In genomic region chr2:105104208-105104731, GRCh38 we compare ENCODE assay signal across 16 cellular contexts.
A peak's percentile ranks its signal among the peaks of the same experiment; 100 is the strongest.
DNase-seq lines count a peak whose midpoint lies in the region; TF ChIP-seq lines count a peak whose summit lies in the region.
"Had no signal": no experiment of that assay in that cellular context is flagged by ENCODE, and none has a peak within 500 bp of the region (broad histone marks: within the 10 kb centered on the region; RNA-seq: fewer than 3 reads in every experiment).

No MANE protein-coding gene starts in this region.

- H3K4me3 ChIP-seq in BJ (ENCODE audit: low read depth, low read length): no peak overlapping the region
- H3K4me3 ChIP-seq in HFF-Myc (replicated peaks; ENCODE audit: low read depth, low read length): no peak overlapping the region
- H3K4me3 ChIP-seq: cardiac muscle cell, MG63 had no signal

- DNase-seq in BJ (ENCODE audit: low read depth): peak; percentile 26
- peak; percentile 51 for DNase-seq in HFF-Myc (ENCODE audit: extremely low read depth, low read depth)
- peak; percentile 37 for DNase-seq in T1000 (lab: John Stamatoyannopoulos, UW)
- peak; percentile 95 for DNase-seq in kidney tubule cell (ENCODE audit: low spot score)
- no peak for DNase-seq in Calu3
- DNase-seq in GM20000 (ENCODE audit: low spot score): no peak
- no peak for DNase-seq in activated T-helper 2 cell treated with anti-CD3 and anti-CD28 coated beads, Interferon-gamma antibody, Interleukin-2, Interleukin-4, amounts not matched to agents 10 μg/mL and 5 μg/mL and 100 μg/mL, durations not matched to agents 14 hours and 24 hours and 36 hours (ENCODE audit: low spot score)
- DNase-seq in HuH-7.5 (ENCODE audit: low spot score): no peak
- DNase-seq: activated CD4-positive, alpha-beta T cell treated with anti-CD3 and anti-CD28 coated beads for 36 hours; CD4-positive, alpha-beta memory T cell; hypothalamus; mesenchymal stem cell; MG63; retina; stimulated activated CD4-positive, alpha-beta T cell treated with anti-CD3 and anti-CD28 coated beads, Interleukin-4, amount 100 ng/mL, for 4 hours had no signal

- no peaks in the 10 kb centered on the region for H3K27me3 Mint-ChIP-seq in Calu3 (ENCODE audit: unreplicated experiment)
- H3K27me3 Mint-ChIP-seq in activated T-helper 2 cell treated with anti-CD3 and anti-CD28 coated beads, Interferon-gamma antibody, Interleukin-2, Interleukin-4, amounts not matched to agents 10 μg/mL and 5 μg/mL and 100 μg/mL, durations not matched to agents 14 hours and 24 hours and 36 hours (ENCODE audit: low read depth): no peaks in the 10 kb centered on the region
- H3K27me3 Mint-ChIP-seq: activated CD4-positive, alpha-beta T cell treated with anti-CD3 and anti-CD28 coated beads for 36 hours; CD4-positive, alpha-beta memory T cell had no signal

- H3K36me3 Mint-ChIP-seq in Calu3 (ENCODE audit: insufficient read depth, unreplicated experiment): no peaks in the 10 kb centered on the region
- peaks cover 17% of the 10 kb centered on the region for H3K36me3 Mint-ChIP-seq in activated T-helper 2 cell treated with anti-CD3 and anti-CD28 coated beads, Interferon-gamma antibody, Interleukin-2, Interleukin-4, amounts not matched to agents 10 μg/mL and 5 μg/mL and 100 μg/mL, durations not matched to agents 14 hours and 24 hours and 36 hours (ENCODE audit: low read depth)

- no peaks in the 10 kb centered on the region for H3K36me3 ChIP-seq in BJ (ENCODE audit: control insufficient read depth, insufficient read depth, low read length)
- H3K36me3 ChIP-seq: MG63 had no signal

- no peaks in the 10 kb centered on the region for H3K27me3 ChIP-seq in BJ (ENCODE audit: control insufficient read depth, insufficient read depth, low read length)
- H3K27me3 ChIP-seq: cardiac muscle cell, MG63 had no signal

- no TSS peak for BruUV-seq in Calu3 (replicated peaks; lab: Mats Ljungman, UMichigan)

- no peaks in the 10 kb centered on the region for H3K9me3 Mint-ChIP-seq in Calu3 (ENCODE audit: low read depth, unreplicated experiment)
- no peaks in the 10 kb centered on the region for H3K9me3 Mint-ChIP-seq in activated T-helper 2 cell treated with anti-CD3 and anti-CD28 coated beads, Interferon-gamma antibody, Interleukin-2, Interleukin-4, amounts not matched to agents 10 μg/mL and 5 μg/mL and 100 μg/mL, durations not matched to agents 14 hours and 24 hours and 36 hours
- H3K9me3 Mint-ChIP-seq: CD4-positive, alpha-beta memory T cell had no signal

- POLR2A ChIA-PET in BJ (lab: Charles Lee): no interaction called here

- no peak overlapping the region for H3K27ac Mint-ChIP-seq in Calu3 (ENCODE audit: unreplicated experiment)
- H3K27ac Mint-ChIP-seq in activated T-helper 2 cell treated with anti-CD3 and anti-CD28 coated beads, Interferon-gamma antibody, Interleukin-2, Interleukin-4, amounts not matched to agents 10 μg/mL and 5 μg/mL and 100 μg/mL, durations not matched to agents 14 hours and 24 hours and 36 hours: no peak overlapping the region
- H3K27ac Mint-ChIP-seq: activated CD4-positive, alpha-beta T cell treated with anti-CD3 and anti-CD28 coated beads for 36 hours; CD4-positive, alpha-beta memory T cell had no signal

- no peak overlapping the region for H3K4me3 Mint-ChIP-seq in Calu3 (ENCODE audit: low read depth, unreplicated experiment)
- no peak overlapping the region for H3K4me3 Mint-ChIP-seq in activated T-helper 2 cell treated with anti-CD3 and anti-CD28 coated beads, Interferon-gamma antibody, Interleukin-2, Interleukin-4, amounts not matched to agents 10 μg/mL and 5 μg/mL and 100 μg/mL, durations not matched to agents 14 hours and 24 hours and 36 hours (ENCODE audit: low read depth)
- H3K4me3 Mint-ChIP-seq: activated CD4-positive, alpha-beta T cell treated with anti-CD3 and anti-CD28 coated beads for 36 hours; CD4-positive, alpha-beta memory T cell had no signal

- TF ChIP-seq CTCF in BJ (IDR thresholded peaks at IDR 0.05; ENCODE audit: insufficient read depth, low read depth, low read length) (no peak), HFF-Myc (IDR thresholded peaks at IDR 0.05; ENCODE audit: low read depth, low read length, missing control alignments) (no peak), Calu3 (IDR thresholded peaks at IDR 0.05; ENCODE audit: unreplicated experiment) (no peak), GM20000 (IDR thresholded peaks at IDR 0.05; ENCODE audit: extremely low read depth, missing control alignments) (no peak)

- CTCF ChIA-PET in BJ (lab: Yijun Ruan, JAX) (interaction anchor here (1.9 to 4.5 kb wide), 2 partner anchors 10 to 132 kb away, joined by 7 to 32 read pairs; no protein-coding TSS in a partner anchor), Calu3 (lab: Charles Lee) (interaction anchor here (0.7 kb wide), 1 partner anchor 92 kb away, joined by 4 read pairs; no protein-coding TSS in a partner anchor)

- H3K4me1 Mint-ChIP-seq in Calu3 (ENCODE audit: low read depth, unreplicated experiment): peaks cover 25% of the 10 kb centered on the region
- peaks cover 4% of the 10 kb centered on the region for H3K4me1 Mint-ChIP-seq in activated T-helper 2 cell treated with anti-CD3 and anti-CD28 coated beads, Interferon-gamma antibody, Interleukin-2, Interleukin-4, amounts not matched to agents 10 μg/mL and 5 μg/mL and 100 μg/mL, durations not matched to agents 14 hours and 24 hours and 36 hours (ENCODE audit: low read depth)
- H3K4me1 Mint-ChIP-seq: activated CD4-positive, alpha-beta T cell treated with anti-CD3 and anti-CD28 coated beads for 36 hours had no signal

- intact Hi-C loops in Calu3 (cut with micrococcal nuclease; ENCODE audit: unreplicated experiment): no loop called here
- intact Hi-C loops in activated T-helper 2 cell treated with anti-CD3 and anti-CD28 coated beads, Interferon-gamma antibody, Interleukin-2, Interleukin-4, amounts not matched to agents 10 μg/mL and 5 μg/mL and 100 μg/mL, durations not matched to agents 14 hours and 24 hours and 36 hours (cut with micrococcal nuclease): no loop called here

Comparison
In these comparisons a context has a peak if more than half of its experiments do, and no peak if none do; other contexts are left out.
1. DNase-seq: peak in BJ (single experiment), HFF-Myc (single experiment), T1000 (single experiment) and kidney tubule cell (single experiment); none in Calu3 (single experiment), GM20000 (single experiment), activated T-helper 2 cell treated with anti-CD3 and anti-CD28 coated beads, Interferon-gamma antibody, Interleukin-2, Interleukin-4, amounts not matched to agents 10 μg/mL and 5 μg/mL and 100 μg/mL, durations not matched to agents 14 hours and 24 hours and 36 hours (single experiment) and HuH-7.5 (single experiment).